19 cellular contexts compared by ENCODE assay signal in the genomic region with DNA sequence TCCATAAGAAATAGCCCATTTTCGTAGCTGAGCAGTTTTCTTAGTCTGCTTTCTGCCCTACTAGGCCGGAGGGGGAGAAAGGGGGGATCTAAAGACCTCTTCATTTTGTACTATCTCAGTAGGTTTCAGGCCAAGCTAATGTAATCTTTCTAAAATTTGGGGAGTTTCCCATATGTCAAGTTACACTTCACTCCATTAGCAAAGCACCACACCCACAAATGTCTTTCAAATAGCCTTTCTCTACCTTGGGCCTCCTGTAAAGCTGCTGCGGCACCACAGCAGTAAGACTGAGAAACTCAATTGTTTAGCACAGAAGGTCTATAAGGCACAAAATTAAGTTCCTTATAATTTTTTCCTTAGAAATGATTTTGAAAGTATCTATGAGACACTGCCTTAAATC.
"Had no signal": no experiment of that assay in that cellular context is flagged by ENCODE, and none has a peak within 500 bp of the region (broad histone marks: within the 10 kb centered on the region; RNA-seq: fewer than 3 reads in every experiment).

No MANE protein-coding gene starts in this region.

- H3K9me3 ChIP-seq: gastrocnemius medialis, psoas muscle had no signal

- H3K4me3 Mint-ChIP-seq: activated CD4-positive, alpha-beta memory T cell treated with anti-CD3 and anti-CD28 coated beads for 36 hours; activated CD4-positive, alpha-beta T cell treated with anti-CD3 and anti-CD28 coated beads for 36 hours; activated CD8-positive, alpha-beta memory T cell treated with anti-CD3 and anti-CD28 coated beads, Interleukin-2, amount 10 ng/mL, durations not matched to agents 7 days and 5 days; activated naive CD4-positive, alpha-beta T cell treated with anti-CD3 and anti-CD28 coated beads for 36 hours; activated naive CD8-positive, alpha-beta T cell treated with anti-CD3 and anti-CD28 coated beads, Interleukin-2, amount 50 U/mL, for 24 hours; brain; neural progenitor cell; stimulated activated naive CD8-positive, alpha-beta T cell treated with anti-CD3 and anti-CD28 coated beads, Interleukin-15, Interleukin-2, amounts not matched to agents 100 ng/mL and 50 ng/mL, for 24 hours had no signal

- H3K4me1 ChIP-seq: gastrocnemius medialis, left ventricle myocardium inferior, neural progenitor cell, psoas muscle had no signal

- H3K27me3 ChIP-seq: dorsolateral prefrontal cortex, gastrocnemius medialis, neural progenitor cell had no signal

- H3K27ac ChIP-seq: dorsolateral prefrontal cortex, gastrocnemius medialis, left ventricle myocardium inferior, neural progenitor cell, psoas muscle had no signal

- DNase-seq: activated CD4-positive, alpha-beta memory T cell treated with anti-CD3 and anti-CD28 coated beads for 36 hours; activated CD4-positive, alpha-beta T cell treated with anti-CD3 and anti-CD28 coated beads for 36 hours; activated CD8-positive, alpha-beta memory T cell treated with anti-CD3 and anti-CD28 coated beads, Interleukin-2, amount 10 ng/mL, durations not matched to agents 7 days and 5 days; activated naive CD4-positive, alpha-beta T cell treated with anti-CD3 and anti-CD28 coated beads for 36 hours; activated naive CD8-positive, alpha-beta T cell treated with anti-CD3 and anti-CD28 coated beads, Interleukin-2, amount 50 U/mL, for 24 hours; anterior cingulate cortex; central memory CD4-positive, alpha-beta T cell; dorsolateral prefrontal cortex; gastrocnemius medialis; head of caudate nucleus; kidney glomerular epithelial cell; left ventricle myocardium inferior; mammary epithelial cell; psoas muscle; right cardiac atrium; trophoblast cell had no signal

- H3K27me3 Mint-ChIP-seq: activated CD4-positive, alpha-beta T cell treated with anti-CD3 and anti-CD28 coated beads for 36 hours; activated CD8-positive, alpha-beta memory T cell treated with anti-CD3 and anti-CD28 coated beads, Interleukin-2, amount 10 ng/mL, durations not matched to agents 7 days and 5 days; stimulated activated naive CD8-positive, alpha-beta T cell treated with anti-CD3 and anti-CD28 coated beads, Interleukin-15, Interleukin-2, amounts not matched to agents 100 ng/mL and 50 ng/mL, for 24 hours had no signal

- H3K36me3 ChIP-seq: gastrocnemius medialis, left ventricle myocardium inferior, neural progenitor cell had no signal

- H3K9me3 Mint-ChIP-seq: activated naive CD4-positive, alpha-beta T cell treated with anti-CD3 and anti-CD28 coated beads for 36 hours; activated naive CD8-positive, alpha-beta T cell treated with anti-CD3 and anti-CD28 coated beads, Interleukin-2, amount 50 U/mL, for 24 hours; brain; neural progenitor cell; stimulated activated naive CD8-positive, alpha-beta T cell treated with anti-CD3 and anti-CD28 coated beads, Interleukin-15, Interleukin-2, amounts not matched to agents 100 ng/mL and 50 ng/mL, for 24 hours had no signal

- H3K4me2 ChIP-seq: neural progenitor cell had no signal

- H3K9ac ChIP-seq: neural progenitor cell had no signal

- H3K4me1 Mint-ChIP-seq: brain had no signal

- H3K27ac Mint-ChIP-seq: activated CD4-positive, alpha-beta memory T cell treated with anti-CD3 and anti-CD28 coated beads for 36 hours; activated CD4-positive, alpha-beta T cell treated with anti-CD3 and anti-CD28 coated beads for 36 hours; activated CD8-positive, alpha-beta memory T cell treated with anti-CD3 and anti-CD28 coated beads, Interleukin-2, amount 10 ng/mL, durations not matched to agents 7 days and 5 days; activated naive CD4-positive, alpha-beta T cell treated with anti-CD3 and anti-CD28 coated beads for 36 hours; activated naive CD8-positive, alpha-beta T cell treated with anti-CD3 and anti-CD28 coated beads, Interleukin-2, amount 50 U/mL, for 24 hours; brain; neural progenitor cell had no signal

- H3K36me3 Mint-ChIP-seq: activated CD4-positive, alpha-beta memory T cell treated with anti-CD3 and anti-CD28 coated beads for 36 hours; activated CD8-positive, alpha-beta memory T cell treated with anti-CD3 and anti-CD28 coated beads, Interleukin-2, amount 10 ng/mL, durations not matched to agents 7 days and 5 days; brain; neural progenitor cell had no signal

- H3K4me3 ChIP-seq: dorsolateral prefrontal cortex, gastrocnemius medialis, left ventricle myocardium inferior, neural progenitor cell, psoas muscle had no signal

- ATAC-seq: activated CD4-positive, alpha-beta T cell treated with anti-CD3 and anti-CD28 coated beads for 36 hours; activated CD8-positive, alpha-beta memory T cell treated with anti-CD3 and anti-CD28 coated beads, Interleukin-2, amount 10 ng/mL, durations not matched to agents 7 days and 5 days; activated naive CD8-positive, alpha-beta T cell treated with anti-CD3 and anti-CD28 coated beads, Interleukin-2, amount 50 U/mL, for 24 hours; gastrocnemius medialis; psoas muscle; right cardiac atrium had no signal
